In genomic region chr15:90234519-90234988, GRCh38 we compare ENCODE assay signal across 8 cellular contexts. TPM values are rescaled to one million over a fixed set of nuclear protein-coding genes. Genes with fewer than 3 reads are reported as not detected.
DNase-seq lines count a peak whose midpoint lies in the region; ATAC-seq and TF ChIP-seq lines count a peak whose summit lies in the region.

No MANE protein-coding gene starts in this region.

- peaks cover 7 to 13% (median 9%) of the 10 kb centered on the region in 4 donors for H3K36me3 ChIP-seq in liver (ENCODE audit: control insufficient read depth in 4 of 4, insufficient read depth in 3 of 4, low read depth in 1 of 4, low read length in 3 of 4)

- TF ChIP-seq CTCF in liver (IDR thresholded peaks at IDR 0.05; ENCODE audit: low read depth, low read length, missing input control): no peak
- no peak for TF ChIP-seq CTCF in type B pancreatic cell (conservative IDR thresholded peaks at IDR 0.05)

- H3K9me3 ChIP-seq in liver (ENCODE audit: control insufficient read depth in 4 of 4, low read length in 3 of 4): no peaks in the 10 kb centered on the region

- H3K9ac ChIP-seq in liver (ENCODE audit: low read depth in 1 of 2, low read length in 2 of 2): peak overlapping the region; percentile 82

- peaks cover 9 to 10% of the 10 kb centered on the region in 2 donors for H3K36me3 Mint-ChIP-seq in activated T-cell treated with anti-CD3 and anti-CD28 coated beads, Interleukin-2, amount 50 U/mL, for 72 hours (ENCODE audit: insufficient read depth in 2 of 2)
- H3K36me3 Mint-ChIP-seq in activated naive CD8-positive, alpha-beta T cell treated with anti-CD3 and anti-CD28 coated beads for 36 hours: peaks cover 36% of the 10 kb centered on the region
- H3K36me3 Mint-ChIP-seq in type B pancreatic cell: peaks cover under 1% of the 10 kb centered on the region

- ATAC-seq in activated T-cell treated with anti-CD3 and anti-CD28 coated beads, Interleukin-2, amount 50 U/mL, for 72 hours (replicated peaks in 1 of 2): no peak
- ATAC-seq in HG03521 (IDR thresholded peaks at IDR 0.05; ENCODE audit: unreplicated experiment) (no peak), GM21717 (IDR thresholded peaks at IDR 0.05; ENCODE audit: unreplicated experiment) (no peak)

- peaks cover 55% of the 10 kb centered on the region for H3K4me1 Mint-ChIP-seq in activated T-cell treated with anti-CD3 and anti-CD28 coated beads, Interleukin-2, amount 50 U/mL, for 72 hours (ENCODE audit: low read depth)
- peaks cover 36% of the 10 kb centered on the region for H3K4me1 Mint-ChIP-seq in activated naive CD8-positive, alpha-beta T cell treated with anti-CD3 and anti-CD28 coated beads for 36 hours
- peaks cover 13% of the 10 kb centered on the region for H3K4me1 Mint-ChIP-seq in type B pancreatic cell (ENCODE audit: unreplicated experiment)

- no peaks in the 10 kb centered on the region for H3K27me3 ChIP-seq in liver (ENCODE audit: control insufficient read depth in 4 of 4, insufficient read depth in 4 of 4, low read length in 3 of 4)

- DNase-seq in activated T-cell treated with anti-CD3 and anti-CD28 coated beads, Interleukin-2, amount 50 U/mL, for 72 hours: no peak
- DNase-seq in activated T-cell treated with anti-CD3 and anti-CD28 coated beads, Interleukin-2, amount 50 U/mL, for 48 hours: no peak
- no peak for DNase-seq in activated naive CD8-positive, alpha-beta T cell treated with anti-CD3 and anti-CD28 coated beads for 36 hours
- DNase-seq in type B pancreatic cell (ENCODE audit: extremely low spot score, unreplicated experiment) (no peak), T-helper 9 cell (no peak)

- peak overlapping the region; percentile 81 for H3K27ac Mint-ChIP-seq in activated T-cell treated with anti-CD3 and anti-CD28 coated beads, Interleukin-2, amount 50 U/mL, for 72 hours
- H3K27ac Mint-ChIP-seq in activated naive CD8-positive, alpha-beta T cell treated with anti-CD3 and anti-CD28 coated beads for 36 hours: peak overlapping the region; percentile 78
- peak overlapping the region; percentile 70 for H3K27ac Mint-ChIP-seq in type B pancreatic cell

- H3K27me3 Mint-ChIP-seq in activated T-cell treated with anti-CD3 and anti-CD28 coated beads, Interleukin-2, amount 50 U/mL, for 72 hours (ENCODE audit: low read depth): no peaks in the 10 kb centered on the region
- no peaks in the 10 kb centered on the region for H3K27me3 Mint-ChIP-seq in activated naive CD8-positive, alpha-beta T cell treated with anti-CD3 and anti-CD28 coated beads for 36 hours
- no peaks in the 10 kb centered on the region for H3K27me3 Mint-ChIP-seq in type B pancreatic cell

- peak overlapping the region; percentile 51 to 86 (median 78) for H3K4me3 ChIP-seq in liver (ENCODE audit: low read depth in 1 of 3, low read length in 3 of 3)

- peak overlapping the region; percentile 90 to 97 for H3K4me3 Mint-ChIP-seq in activated T-cell treated with anti-CD3 and anti-CD28 coated beads, Interleukin-2, amount 50 U/mL, for 72 hours
- peak overlapping the region; percentile 87 for H3K4me3 Mint-ChIP-seq in activated naive CD8-positive, alpha-beta T cell treated with anti-CD3 and anti-CD28 coated beads for 36 hours
- H3K4me3 Mint-ChIP-seq in type B pancreatic cell: peak overlapping the region; percentile 86

- H3K27ac ChIP-seq in liver (ENCODE audit: low read depth in 1 of 2, low read length in 2 of 2): peak overlapping the region; percentile 79 to 96

- WGBS in liver: 8% methylated on average over 10 of the region's 10 CpGs

- no peaks in the 10 kb centered on the region for H3K9me3 Mint-ChIP-seq in activated T-cell treated with anti-CD3 and anti-CD28 coated beads, Interleukin-2, amount 50 U/mL, for 72 hours
- H3K9me3 Mint-ChIP-seq in activated naive CD8-positive, alpha-beta T cell treated with anti-CD3 and anti-CD28 coated beads for 36 hours: no peaks in the 10 kb centered on the region
- H3K9me3 Mint-ChIP-seq in type B pancreatic cell: no peaks in the 10 kb centered on the region

- peak; percentile 7 to 19 for TF ChIP-seq RAD21 in liver (IDR thresholded peaks at IDR 0.05)

- H3K4me1 ChIP-seq in liver (ENCODE audit: control insufficient read depth in 4 of 4, insufficient read depth in 4 of 4, low read length in 3 of 4): peaks cover 13 to 42% (median 32%) of the 10 kb centered on the region in 4 donors

TF ChIP-seq in liver, 16 proteins besides CTCF, POLR2A, EP300 and RAD21:
- TF ChIP-seq REST (IDR thresholded peaks at IDR 0.05) (peak; percentile 47), RXRA (IDR thresholded peaks at IDR 0.05) (peak; percentile 16 to 58), HNF4A (conservative IDR thresholded peaks at IDR 0.05) (peak; percentile 56 to 72), JUND (IDR thresholded peaks at IDR 0.05) (no peak), HNF4G (IDR thresholded peaks at IDR 0.05) (peak; percentile 60), YY1 (IDR thresholded peaks at IDR 0.05) (peak; percentile 62), ATF3 (IDR thresholded peaks at IDR 0.05) (no peak), NR2F2 (IDR thresholded peaks at IDR 0.05) (peak; percentile 62), SP1 (IDR thresholded peaks at IDR 0.05) (no peak), FOXA1 (IDR thresholded peaks at IDR 0.05) (no peak), TAF1 (conservative IDR thresholded peaks at IDR 0.05) (peak; percentile 18), MAX (IDR thresholded peaks at IDR 0.05) (no peak), GABPA (IDR thresholded peaks at IDR 0.05 in 1 of 2, conservative IDR thresholded peaks at IDR 0.05 in 1 of 2) (no peak)
TF ChIP-seq in liver: peak in this region for 7.

RNA-seq across cellular contexts. Expression of gene GDPGP1, which starts 0.5 kb away (rescaled TPM):
- total RNA-seq in activated T-cell treated with anti-CD3 and anti-CD28 coated beads, Interleukin-2, amount 50 U/mL, for 72 hours: 1 to 10 TPM; 5.8 to 7.0 TPM
- 10 to 100 TPM in 1 of 2 experiments, 1 to 10 TPM in 1; 8.3 to 11.8 TPM for total RNA-seq in activated naive CD8-positive, alpha-beta T cell treated with anti-CD3 and anti-CD28 coated beads for 36 hours
- total RNA-seq in liver (1 to 10 TPM; 6.7 to 8.6 TPM), type B pancreatic cell (ENCODE audit: low replicate concordance) (6.1 and 9.6 TPM in 2 replicates)
- polyA plus RNA-seq in liver: 1 to 10 TPM; 2.5 to 3.5 TPM

RNA-seq across cellular contexts. Expression of gene CIB1, which starts 0.8 kb away (rescaled TPM):
- total RNA-seq in activated T-cell treated with anti-CD3 and anti-CD28 coated beads, Interleukin-2, amount 50 U/mL, for 72 hours: 100 to 1,000 TPM; 135 to 136 TPM
- 100 to 1,000 TPM; 181 to 190 TPM for total RNA-seq in activated naive CD8-positive, alpha-beta T cell treated with anti-CD3 and anti-CD28 coated beads for 36 hours
- total RNA-seq in liver: 10 to 100 TPM; 14.9 to 19.5 TPM
- 100 to 1,000 TPM in 1 of 2 donors, 10 to 100 TPM in 1; 79.1 to 107 TPM for polyA plus RNA-seq in liver
- 31.6 and 36.8 TPM in 2 replicates for total RNA-seq in type B pancreatic cell (ENCODE audit: low replicate concordance)

RNA-seq across cellular contexts. Expression of gene TTLL13, which starts 14.8 kb away (rescaled TPM):
- 1 to 10 TPM in 1 of 2 donors, under 1 TPM in 1; 0.24 to 1.9 TPM for total RNA-seq in activated T-cell treated with anti-CD3 and anti-CD28 coated beads, Interleukin-2, amount 50 U/mL, for 72 hours
- total RNA-seq in activated naive CD8-positive, alpha-beta T cell treated with anti-CD3 and anti-CD28 coated beads for 36 hours: under 1 TPM; 0.41 to 0.54 TPM
- total RNA-seq in liver (under 1 TPM in 1 of 2 donors, not detected in 1; 0.08 TPM), type B pancreatic cell (ENCODE audit: low replicate concordance) (0.58 TPM in 1 of 2 replicates, not detected in the other)
- under 1 TPM in 1 of 2 donors, not detected in 1; 0.17 TPM for polyA plus RNA-seq in liver

RNA-seq across cellular contexts. Expression of gene NGRN, which starts 30.9 kb away (rescaled TPM):
- total RNA-seq in activated T-cell treated with anti-CD3 and anti-CD28 coated beads, Interleukin-2, amount 50 U/mL, for 72 hours: 10 to 100 TPM; 38.0 to 38.9 TPM
- 10 to 100 TPM; 24.3 TPM for total RNA-seq in activated naive CD8-positive, alpha-beta T cell treated with anti-CD3 and anti-CD28 coated beads for 36 hours
- total RNA-seq in liver: 10 to 100 TPM; 22.8 to 26.6 TPM
- polyA plus RNA-seq in liver: 10 to 100 TPM; 24.3 to 25.4 TPM
- total RNA-seq in type B pancreatic cell (ENCODE audit: low replicate concordance): 79.2 and 103 TPM in 2 replicates

RNA-seq across cellular contexts. Expression of gene SEMA4B, which starts 33.4 kb away (rescaled TPM):
- total RNA-seq in activated T-cell treated with anti-CD3 and anti-CD28 coated beads, Interleukin-2, amount 50 U/mL, for 72 hours: 10 to 100 TPM; 14.2 to 15.5 TPM
- total RNA-seq in activated naive CD8-positive, alpha-beta T cell treated with anti-CD3 and anti-CD28 coated beads for 36 hours: 1 to 10 TPM; 3.0 to 4.1 TPM
- total RNA-seq in liver (10 to 100 TPM; 38.8 to 52.2 TPM), type B pancreatic cell (ENCODE audit: low replicate concordance) (28.0 and 28.9 TPM in 2 replicates)
- 10 to 100 TPM; 14.3 to 15.2 TPM for polyA plus RNA-seq in liver
